14 cellular contexts compared by ENCODE assay signal in genomic region chr6:140858381-140858971, GRCh38.
DNase-seq lines count a peak whose midpoint lies in the region; ATAC-seq, FAIRE-seq and TF ChIP-seq lines count a peak whose summit lies in the region.
"Had no signal": no experiment of that assay in that cellular context is flagged by ENCODE, and none has a peak within 500 bp of the region (broad histone marks: within the 10 kb centered on the region; RNA-seq: fewer than 3 reads in every experiment).

No MANE protein-coding gene starts in this region.

- POLR2A ChIA-PET in PC-3 (lab: Charles Lee; ENCODE audit: unreplicated experiment): no interaction called here
- POLR2A ChIA-PET in endothelial cell of umbilical vein (lab: Charles Lee): no interaction called here

- 81 to 82% methylated on average over 10 of the region's 10 CpGs for WGBS in sigmoid colon, 2 donors
- 71 to 76% (median 74%) methylated on average over 10 of the region's 10 CpGs for WGBS in small intestine, 3 donors

- H3K36me3 ChIP-seq in PC-3 (ENCODE audit: low read depth, low read length) (no peaks in the 10 kb centered on the region), endothelial cell of umbilical vein (ENCODE audit: control insufficient read depth in 2 of 2, extremely low read depth in 1 of 2, insufficient read depth in 2 of 2, low read length in 2 of 2) (no peaks in the 10 kb centered on the region), sigmoid colon (no peaks in the 10 kb centered on the region), small intestine (ENCODE audit: control insufficient read depth in 2 of 2, insufficient read depth in 2 of 2, low read length in 2 of 2) (no peaks in the 10 kb centered on the region)
- H3K36me3 ChIP-seq: BLaER1 had no signal

- H3K9me3 ChIP-seq in PC-3 (ENCODE audit: low read length): no peaks in the 10 kb centered on the region
- no peaks in the 10 kb centered on the region for H3K9me3 ChIP-seq in endothelial cell of umbilical vein (replicated peaks; ENCODE audit: control insufficient read depth, insufficient read depth, low read length)
- no peaks in the 10 kb centered on the region for H3K9me3 ChIP-seq in sigmoid colon
- no peaks in the 10 kb centered on the region for H3K9me3 ChIP-seq in small intestine (ENCODE audit: control insufficient read depth, low read depth)
- H3K9me3 ChIP-seq: BLaER1 had no signal

- DNase-seq in EL (peak; percentile 55), PC-3 (peak; percentile 65), endothelial cell of umbilical vein (ENCODE audit: low read depth, low spot score) (peak; percentile 32), sigmoid colon (no peak), T-helper 1 cell (no peak), small intestine (no peak)
- DNase-seq in stimulated activated naive CD8-positive, alpha-beta T cell treated with anti-CD3 and anti-CD28 coated beads, Interleukin-15, Interleukin-2, amounts not matched to agents 100 U/mL and 50 U/mL, for 24 hours: no peak
- DNase-seq: activated CD4-positive, alpha-beta T cell treated with anti-CD3 and anti-CD28 coated beads for 1 hour; activated T-cell treated with anti-CD3 and anti-CD28 coated beads, Interleukin-2, amount 50 U/mL, for 48 hours; H9; Karpas-422 had no signal

- H3K4me1 ChIP-seq in PC-3 (ENCODE audit: insufficient read depth, low read length) (peaks cover 27% of the 10 kb centered on the region), endothelial cell of umbilical vein (ENCODE audit: control insufficient read depth, extremely low read depth, insufficient read depth, low read length) (peaks cover 26% of the 10 kb centered on the region), sigmoid colon (peaks cover 0 to 29% (median 15%) of the 10 kb centered on the region in 4 donors), small intestine (ENCODE audit: control insufficient read depth in 2 of 2, insufficient read depth in 1 of 2, low read depth in 1 of 2, low read length in 1 of 2) (no peaks in the 10 kb centered on the region)
- H3K4me1 ChIP-seq: BLaER1 had no signal

- FAIRE-seq in endothelial cell of umbilical vein (lab: Jason Lieb, UNC) (no peak), small intestine (lab: Jason Lieb, UNC) (no peak)

- H4K20me1 ChIP-seq in PC-3 (ENCODE audit: low read length) (no peaks in the 10 kb centered on the region), endothelial cell of umbilical vein (replicated peaks; ENCODE audit: control insufficient read depth, extremely low read depth, insufficient read depth, low read length) (no peaks in the 10 kb centered on the region)
- H4K20me1 ChIP-seq: BLaER1 had no signal

- TF ChIP-seq CTCF in PC-3 (conservative IDR thresholded peaks at IDR 0.05; ENCODE audit: low read depth, low read length): no peak
- TF ChIP-seq CTCF in endothelial cell of umbilical vein (IDR thresholded peaks at IDR 0.05; ENCODE audit: extremely low read depth in 1 of 2, insufficient read depth in 1 of 2, low read depth in 1 of 2, low read length in 2 of 2): no peak
- no peak for TF ChIP-seq CTCF in sigmoid colon (IDR thresholded peaks at IDR 0.05)

- H3K79me2 ChIP-seq in PC-3 (ENCODE audit: low read length) (no peaks in the 10 kb centered on the region), endothelial cell of umbilical vein (ENCODE audit: control insufficient read depth, insufficient read depth, low read length) (no peaks in the 10 kb centered on the region)

- H2AFZ ChIP-seq in PC-3 (ENCODE audit: low read length) (peak overlapping the region; percentile 75; the same call in 1 of the 2 replicates), endothelial cell of umbilical vein (ENCODE audit: low read depth, low read length) (peak overlapping the region; percentile 48)

- ATAC-seq in PC-3: peak; percentile 69
- ATAC-seq in stimulated activated naive CD8-positive, alpha-beta T cell treated with anti-CD3 and anti-CD28 coated beads, Interleukin-15, Interleukin-2, amounts not matched to agents 100 U/mL and 50 U/mL, for 24 hours: no peak
- no peak for ATAC-seq in GM19023 (IDR thresholded peaks at IDR 0.05; ENCODE audit: unreplicated experiment)
- ATAC-seq: natural killer cell treated with Interleukin-12 subunit alpha and Interleukin-12 subunit beta and Interleukin-15 and Interleukin-18, amount 100 ng/mL, for 72 hours had no signal

- H3K9me2 ChIP-seq in PC-3 (replicated peaks; ENCODE audit: low read length): no peaks in the 10 kb centered on the region

- H3K27me3 ChIP-seq in PC-3 (ENCODE audit: low read length): no peaks in the 10 kb centered on the region
- no peaks in the 10 kb centered on the region for H3K27me3 ChIP-seq in endothelial cell of umbilical vein (ENCODE audit: control insufficient read depth in 2 of 2, insufficient read depth in 2 of 2, low read length in 2 of 2)
- H3K27me3 ChIP-seq in sigmoid colon: no peaks in the 10 kb centered on the region
- no peaks in the 10 kb centered on the region for H3K27me3 ChIP-seq in small intestine (ENCODE audit: control insufficient read depth in 2 of 2, insufficient read depth in 2 of 2, low read length in 2 of 2)
- H3K27me3 ChIP-seq: BLaER1 had no signal

- intact Hi-C loops in PC-3 (cut with micrococcal nuclease) (loop anchor here (5.0 kb wide), 1 partner anchor 704 kb away; no protein-coding TSS in a partner anchor), endothelial cell of umbilical vein (cut with micrococcal nuclease) (loop anchor here (10.0 kb wide), 1 partner anchor 884 kb away; no protein-coding TSS in a partner anchor), sigmoid colon (cut with DNase I) (no loop called here)

- no peaks in the 10 kb centered on the region for H3K9me1 ChIP-seq in endothelial cell of umbilical vein (replicated peaks; ENCODE audit: control insufficient read depth, extremely low read depth, insufficient read depth, low read length)

- TF ChIP-seq POLR2A in endothelial cell of umbilical vein (IDR thresholded peaks at IDR 0.05; ENCODE audit: low read depth, low read length): no peak
- TF ChIP-seq POLR2A in sigmoid colon (IDR thresholded peaks at IDR 0.05): no peak

- H3K4me2 ChIP-seq in PC-3 (ENCODE audit: low read length) (peak overlapping the region; percentile 80), endothelial cell of umbilical vein (ENCODE audit: insufficient read depth, low read length) (no peak overlapping the region)
- H3K4me2 ChIP-seq: BLaER1 had no signal

- BruUV-seq in PC-3 (replicated peaks; lab: Mats Ljungman, UMichigan) (no TSS peak), endothelial cell of umbilical vein (replicated peaks; lab: Mats Ljungman, UMichigan) (no TSS peak)

- no peaks in the 10 kb centered on the region for H3F3A ChIP-seq in PC-3 (ENCODE audit: low read length, unreplicated experiment)

- no peak overlapping the region for H3K9ac ChIP-seq in PC-3 (ENCODE audit: low read length)
- H3K9ac ChIP-seq in endothelial cell of umbilical vein (replicated peaks; ENCODE audit: extremely low read depth, insufficient read depth, low read length): no peak overlapping the region
- H3K9ac ChIP-seq: BLaER1 had no signal

- dilution Hi-C loops in endothelial cell of umbilical vein (cut with MboI; ENCODE audit: extremely low pct_ligation_motif_present, low sequenced_read_pairs): no loop called here

- peak overlapping the region; percentile 83 for H3K27ac ChIP-seq in PC-3 (ENCODE audit: low read length)
- peak overlapping the region; percentile 65 for H3K27ac ChIP-seq in endothelial cell of umbilical vein (ENCODE audit: insufficient read depth, low read depth, low read length)
- H3K27ac ChIP-seq in sigmoid colon: peak overlapping the region in 3 of 4 donors; percentile 10 to 42 (median 34)
- peak overlapping the region in 1 of 2 donors; percentile 5 for H3K27ac ChIP-seq in small intestine (ENCODE audit: low read depth in 1 of 2, low read length in 1 of 2)
- H3K27ac ChIP-seq: BLaER1 had no signal

- H3K4me3 ChIP-seq in PC-3 (ENCODE audit: low read length) (peak overlapping the region; percentile 56), endothelial cell of umbilical vein (replicated peaks in 1 of 3; ENCODE audit: insufficient read depth in 1 of 3, low read depth in 1 of 3, low read length in 3 of 3) (no peak overlapping the region), sigmoid colon (no peak overlapping the region), small intestine (ENCODE audit: low read depth in 1 of 2, low read length in 2 of 2) (no peak overlapping the region)
- H3K4me3 ChIP-seq: BLaER1 had no signal

- TF ChIP-seq EP300 in sigmoid colon (IDR thresholded peaks at IDR 0.05): no peak

- CTCF ChIA-PET in PC-3 (lab: Charles Lee) (no interaction called here), endothelial cell of umbilical vein (lab: Charles Lee) (interaction anchor here (0.8 to 1.4 kb wide), 7 partner anchors 10 to 817 kb away, joined by 3 to 5 read pairs (median 3); no protein-coding TSS in a partner anchor)

TF ChIP-seq in endothelial cell of umbilical vein, 7 proteins besides CTCF, POLR2A, EP300 and RAD21:
- TF ChIP-seq JUN (IDR thresholded peaks at IDR 0.05; ENCODE audit: borderline replicate concordance, insufficient read depth, insufficient read length, low read depth) (no peak), POLR2AphosphoS5 (IDR thresholded peaks at IDR 0.05; ENCODE audit: insufficient read depth, low read depth, low read length) (no peak), EZH2 (IDR thresholded peaks at IDR 0.05; ENCODE audit: borderline replicate concordance, low read depth, low read length, severe bottlenecking) (no peak), GATA2 (IDR thresholded peaks at IDR 0.05; ENCODE audit: insufficient read depth, insufficient read length, low read depth, low read length) (no peak), MAX (IDR thresholded peaks at IDR 0.05; ENCODE audit: insufficient read depth, insufficient read length) (no peak), FOS (IDR thresholded peaks at IDR 0.05; ENCODE audit: borderline replicate concordance, insufficient read depth, low read length) (peak; percentile 51), MYC (IDR thresholded peaks at IDR 0.05; ENCODE audit: low read depth, low read length) (no peak)

Comparison
In these comparisons a context has a peak if more than half of its experiments do, and no peak if none do; other contexts are left out.
1. DNase-seq: peak in EL (single experiment), PC-3 (single experiment) and endothelial cell of umbilical vein (single experiment); none in sigmoid colon (single experiment), T-helper 1 cell (0 of 5), stimulated activated naive CD8-positive, alpha-beta T cell treated with anti-CD3 and anti-CD28 coated beads, Interleukin-15, Interleukin-2, amounts not matched to agents 100 U/mL and 50 U/mL, for 24 hours (single experiment) and small intestine (single experiment).